In the genomic region with DNA sequence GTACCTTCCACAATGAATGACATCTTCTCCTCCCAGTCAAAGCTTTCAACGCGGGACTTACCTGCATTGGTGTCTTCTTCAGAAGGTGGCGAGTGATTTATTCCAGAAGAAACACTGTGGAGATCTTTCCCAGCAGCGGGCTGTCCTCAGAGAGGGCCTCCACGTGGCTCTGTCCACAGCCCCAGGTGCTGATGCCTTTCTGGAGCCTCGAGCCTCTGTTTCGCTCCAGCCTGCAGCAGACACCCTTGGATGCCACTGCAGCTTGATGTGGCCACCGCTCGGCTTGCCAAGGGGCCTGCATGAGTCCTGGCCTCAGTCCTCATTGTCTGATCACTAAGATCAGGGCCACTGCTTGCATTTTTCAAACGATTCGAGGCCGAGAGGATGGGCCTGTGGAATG, we compare ENCODE assay signal across 28 cellular contexts. TPM values are rescaled to one million over a fixed set of nuclear protein-coding genes. Genes with fewer than 3 reads are reported as not detected.
A peak's percentile ranks its signal among the peaks of the same experiment; 100 is the strongest.
DNase-seq lines count a peak whose midpoint lies in the region; ATAC-seq, FAIRE-seq and TF ChIP-seq lines count a peak whose summit lies in the region.
"Had no signal": no experiment of that assay in that cellular context is flagged by ENCODE, and none has a peak within 500 bp of the region (broad histone marks: within the 10 kb centered on the region; RNA-seq: fewer than 3 reads in every experiment).

No MANE protein-coding gene starts in this region.

- ATAC-seq in HepG2 = peak; percentile 66
- no peak for ATAC-seq in right lobe of liver
- ATAC-seq in activated T-helper 17 cell treated with anti-CD3 and anti-CD28 coated beads, Interleukin-2, amount 50 U/mL, for 72 hours (replicated peaks) = no peak
- no peak for ATAC-seq in HG02938 (IDR thresholded peaks at IDR 0.05; ENCODE audit: unreplicated experiment)
- ATAC-seq: gastroesophageal sphincter; naive thymus-derived CD4-positive, alpha-beta T cell had no signal

- TF ChIP-seq EP300 in HepG2 (IDR thresholded peaks at IDR 0.05; ENCODE audit: low read depth in 2 of 2, low read length in 2 of 2) (no peak), HepG2 (CRISPR knock-in tag; IDR thresholded peaks at IDR 0.05; ENCODE audit: borderline replicate concordance) (no peak)

- peak overlapping the region; percentile 13 for H3K27ac Mint-ChIP-seq in activated T-helper 17 cell treated with anti-CD3 and anti-CD28 coated beads, Interleukin-2, amount 50 U/mL, for 72 hours
- H3K27ac Mint-ChIP-seq in type B pancreatic cell = no peak overlapping the region
- H3K27ac Mint-ChIP-seq: activated naive CD8-positive, alpha-beta T cell; activated T-helper 2 cell treated with anti-CD3 and anti-CD28 coated beads, Interferon-gamma antibody, Interleukin-2, Interleukin-4, amounts not matched to agents 10 μg/mL and 5 μg/mL and 100 μg/mL, durations not matched to agents 14 hours and 24 hours and 36 hours had no signal

- H4K20me1 ChIP-seq in HepG2 (ENCODE audit: insufficient read depth, low read length) (no peaks in the 10 kb centered on the region), OCI-LY7 (ENCODE audit: insufficient read depth, low read length) (no peaks in the 10 kb centered on the region)
- H4K20me1 ChIP-seq: BLaER1 treated with 17β-estradiol and CSF1 and Interleukin-3, amounts not matched to agents 10 nM and 100 nM had no signal

- H3K4me1 Mint-ChIP-seq in activated T-helper 17 cell treated with anti-CD3 and anti-CD28 coated beads, Interleukin-2, amount 50 U/mL, for 72 hours = peaks cover 6% of the 10 kb centered on the region
- peaks cover 6% of the 10 kb centered on the region for H3K4me1 Mint-ChIP-seq in type B pancreatic cell (ENCODE audit: unreplicated experiment)

- 6% methylated on average over 8 of the region's 12 CpGs for whole genome bisulfite sequencing in HepG2 (ENCODE audit: low lambda C conversion rate)
- 81% methylated on average over 11 of the region's 12 CpGs for WGBS in right lobe of liver (ENCODE audit: insufficient coverage, low coverage, low lambda C conversion rate, missing lambda C conversion rate)

- no peak for FAIRE-seq in HepG2 (lab: Jason Lieb, UNC)
- no peak for FAIRE-seq in RCC 7860 (lab: Jason Lieb, UNC)
- FAIRE-seq: A204.1 had no signal

- CTCF ChIA-PET in HepG2 (lab: Yijun Ruan, JAX; ENCODE audit: low intra/inter-chr PET ratio, low total read pairs) (no interaction called here), OCI-LY7 (lab: Charles Lee; ENCODE audit: unreplicated experiment) (no interaction called here)

- in situ Hi-C loops in HepG2 (cut with HindIII; ENCODE audit: extremely low pct_ligation_motif_present, low pct_unique_long_range_greater_than_20kb) = loop anchor here (10.0 kb wide), 1 partner anchor 208 kb away; no protein-coding TSS in a partner anchor

- H3K9me3 Mint-ChIP-seq in activated T-helper 17 cell treated with anti-CD3 and anti-CD28 coated beads, Interleukin-2, amount 50 U/mL, for 72 hours = no peaks in the 10 kb centered on the region
- no peaks in the 10 kb centered on the region for H3K9me3 Mint-ChIP-seq in type B pancreatic cell
- H3K9me3 Mint-ChIP-seq: activated T-helper 2 cell treated with anti-CD3 and anti-CD28 coated beads, Interferon-gamma antibody, Interleukin-2, Interleukin-4, amounts not matched to agents 10 μg/mL and 5 μg/mL and 100 μg/mL, durations not matched to agents 14 hours and 24 hours and 36 hours had no signal

- H3K4me3 ChIP-seq in HepG2 (replicated peaks in 1 of 3; ENCODE audit: insufficient read depth in 1 of 3, low read depth in 2 of 3, low read length in 3 of 3) (no peak overlapping the region), right lobe of liver (no peak overlapping the region), OCI-LY7 (ENCODE audit: low read depth, low read length, poor library complexity, severe bottlenecking) (no peak overlapping the region)
- H3K4me3 ChIP-seq: BLaER1 treated with 17β-estradiol and CSF1 and Interleukin-3, amounts not matched to agents 10 nM and 100 nM; esophagus muscularis mucosa; gastroesophageal sphincter; upper lobe of right lung had no signal

- H3K9me3 ChIP-seq in HepG2 (ENCODE audit: low read length) (no peaks in the 10 kb centered on the region), right lobe of liver (no peaks in the 10 kb centered on the region), OCI-LY7 (ENCODE audit: low read length) (no peaks in the 10 kb centered on the region)
- H3K9me3 ChIP-seq: BLaER1 treated with 17β-estradiol and CSF1 and Interleukin-3, amounts not matched to agents 10 nM and 100 nM; esophagus muscularis mucosa; gastroesophageal sphincter; upper lobe of right lung had no signal

- H3K4me3 Mint-ChIP-seq in activated T-helper 17 cell treated with anti-CD3 and anti-CD28 coated beads, Interleukin-2, amount 50 U/mL, for 72 hours = no peak overlapping the region
- H3K4me3 Mint-ChIP-seq in type B pancreatic cell = no peak overlapping the region
- H3K4me3 Mint-ChIP-seq: activated naive CD8-positive, alpha-beta T cell; naive thymus-derived CD4-positive, alpha-beta T cell had no signal

- H3K27ac ChIP-seq in HepG2 (ENCODE audit: extremely low read length, insufficient read depth, low read length) (no peak overlapping the region), right lobe of liver (no peak overlapping the region), OCI-LY7 (ENCODE audit: low read depth, low read length, poor library complexity, severe bottlenecking) (no peak overlapping the region)
- H3K27ac ChIP-seq: BLaER1 treated with 17β-estradiol and CSF1 and Interleukin-3, amounts not matched to agents 10 nM and 100 nM; esophagus muscularis mucosa; gastroesophageal sphincter; HL-60; upper lobe of right lung had no signal

- no peak overlapping the region for H2AFZ ChIP-seq in HepG2 (ENCODE audit: low read length)
- no peak overlapping the region for H2AFZ ChIP-seq in OCI-LY7 (ENCODE audit: low read length)

- no peaks in the 10 kb centered on the region for H3K36me3 Mint-ChIP-seq in activated T-helper 17 cell treated with anti-CD3 and anti-CD28 coated beads, Interleukin-2, amount 50 U/mL, for 72 hours (ENCODE audit: low read depth)
- H3K36me3 Mint-ChIP-seq in type B pancreatic cell = no peaks in the 10 kb centered on the region
- H3K36me3 Mint-ChIP-seq: activated naive CD8-positive, alpha-beta T cell; naive thymus-derived CD4-positive, alpha-beta T cell had no signal

- no peak for TF ChIP-seq RAD21 in HepG2 (CRISPR knock-in tag; IDR thresholded peaks at IDR 0.05)

- no peak for DNase-seq in HepG2 (ENCODE audit: low spot score)
- DNase-seq in right lobe of liver = no peak
- peak; percentile 40 for DNase-seq in hepatic stellate cell (ENCODE audit: low spot score)
- DNase-seq in type B pancreatic cell (ENCODE audit: extremely low spot score, unreplicated experiment) = no peak
- no peak for DNase-seq in OCI-LY7 (ENCODE audit: low spot score)
- DNase-seq in RCC 7860 (ENCODE audit: low spot score) = no peak
- DNase-seq: activated CD4-positive, alpha-beta T cell treated with anti-CD3 and anti-CD28 coated beads, Interleukin-2, amount 50 U/mL, for 1 hour; effector CD8-positive, alpha-beta T cell; EL; GOT3; naive thymus-derived CD4-positive, alpha-beta T cell; NCI-H2171; SIG-M5; stimulated activated CD4-positive, alpha-beta T cell treated with anti-CD3 and anti-CD28 coated beads, Interleukin-12 subunit alpha, Interleukin-12 subunit beta, amount 100 ng/mL, for 4 hours; upper lobe of right lung had no signal

- H3K4me1 ChIP-seq in HepG2 (ENCODE audit: insufficient read depth, low read length) (no peaks in the 10 kb centered on the region), right lobe of liver (peaks cover 0 to 21% (median 5%) of the 10 kb centered on the region in 4 donors), OCI-LY7 (ENCODE audit: insufficient read depth, low read length, poor library complexity, severe bottlenecking) (no peaks in the 10 kb centered on the region)

- H3K9me2 ChIP-seq in OCI-LY7 (ENCODE audit: insufficient read depth, low read length) = no peaks in the 10 kb centered on the region

- TF ChIP-seq POLR2A in HepG2 (IDR thresholded peaks at IDR 0.05; ENCODE audit: insufficient read depth in 1 of 2, low read depth in 2 of 2, low read length in 2 of 2) (no peak), right lobe of liver (IDR thresholded peaks at IDR 0.05) (no peak)

- no peaks in the 10 kb centered on the region for H3K36me3 ChIP-seq in HepG2 (replicated peaks in 1 of 2; ENCODE audit: control insufficient read depth in 1 of 2, insufficient read depth in 2 of 2, low read length in 2 of 2)
- H3K36me3 ChIP-seq in right lobe of liver = no peaks in the 10 kb centered on the region
- H3K36me3 ChIP-seq in OCI-LY7 (ENCODE audit: insufficient read depth, low read length) = no peaks in the 10 kb centered on the region
- H3K36me3 ChIP-seq: BLaER1 treated with 17β-estradiol and CSF1 and Interleukin-3, amounts not matched to agents 10 nM and 100 nM; esophagus muscularis mucosa; gastroesophageal sphincter; upper lobe of right lung had no signal

- peaks cover 5% of the 10 kb centered on the region for H3K27me3 Mint-ChIP-seq in activated T-helper 17 cell treated with anti-CD3 and anti-CD28 coated beads, Interleukin-2, amount 50 U/mL, for 72 hours
- peaks cover 13% of the 10 kb centered on the region for H3K27me3 Mint-ChIP-seq in type B pancreatic cell
- H3K27me3 Mint-ChIP-seq: activated naive CD8-positive, alpha-beta T cell had no signal

- H3K9ac ChIP-seq in HepG2 (ENCODE audit: insufficient read depth, low read depth, low read length) = no peak overlapping the region
- H3K9ac ChIP-seq: BLaER1 treated with 17β-estradiol and CSF1 and Interleukin-3, amounts not matched to agents 10 nM and 100 nM had no signal

- H3K27me3 ChIP-seq in HepG2 (ENCODE audit: control insufficient read depth in 1 of 2, insufficient read depth in 2 of 2, low read length in 2 of 2) = peaks cover 3 to 26% of the 10 kb centered on the region in 2 experiments; a peak in 3 of 5 replicates
- no peaks in the 10 kb centered on the region for H3K27me3 ChIP-seq in right lobe of liver
- H3K27me3 ChIP-seq: BLaER1 treated with 17β-estradiol and CSF1 and Interleukin-3, amounts not matched to agents 10 nM and 100 nM; gastroesophageal sphincter; upper lobe of right lung had no signal

- POLR2A ChIA-PET in HepG2 (lab: Yijun Ruan, JAX) = no interaction called here
- POLR2A ChIA-PET in OCI-LY7 (lab: Charles Lee) = no interaction called here

- H3K79me2 ChIP-seq in HepG2 (ENCODE audit: insufficient read depth, low read length) (no peaks in the 10 kb centered on the region), OCI-LY7 (ENCODE audit: insufficient read depth, low read depth, low read length) (no peaks in the 10 kb centered on the region)

- TF ChIP-seq CTCF in HepG2 (CRISPR knock-in tag; IDR thresholded peaks at IDR 0.05) = no peak
- no peak for TF ChIP-seq CTCF in right lobe of liver (IDR thresholded peaks at IDR 0.05)
- no peak for TF ChIP-seq CTCF in type B pancreatic cell (conservative IDR thresholded peaks at IDR 0.05)
- no peak for TF ChIP-seq CTCF in OCI-LY7 (conservative IDR thresholded peaks at IDR 0.05; ENCODE audit: low read length)

- H3K4me2 ChIP-seq in HepG2 (ENCODE audit: low read depth, low read length) (no peak overlapping the region), OCI-LY7 (ENCODE audit: low read length) (no peak overlapping the region)
- H3K4me2 ChIP-seq: BLaER1 treated with 17β-estradiol and CSF1 and Interleukin-3, amounts not matched to agents 10 nM and 100 nM had no signal

- intact Hi-C loops in HepG2 (cut with micrococcal nuclease; ENCODE audit: unreplicated experiment) = no loop called here
- intact Hi-C loops in right lobe of liver (cut with DNase I) = loop anchor here (5.0 to 10.0 kb wide), 2 partner anchors 58 to 201 kb away; no protein-coding TSS in a partner anchor
- intact Hi-C loops in OCI-LY7 (cut with micrococcal nuclease; ENCODE audit: unreplicated experiment) = no loop called here

- BruUV-seq in HepG2 (replicated peaks; lab: Mats Ljungman, UMichigan) (no TSS peak), OCI-LY7 (replicated peaks; lab: Mats Ljungman, UMichigan) (no TSS peak)

RNA-seq across cellular contexts. Expression of a gene that starts 46.6 kb away (rescaled TPM):
- total RNA-seq in HepG2 (2016; rRNA removed; fragmentation: Illumina TruSeq; extraction: Trizol) = not detected in 2 replicates
- not detected in 2 replicates for total RNA-seq in HepG2 (2016; cell fraction: cytosol; rRNA removed; fragmentation: Illumina TruSeq; extraction: Trizol; ENCODE audit: low read depth)
- total RNA-seq in HepG2 (2016; cell fraction: insoluble cytoplasmic fraction; rRNA removed; fragmentation: Illumina TruSeq; extraction: Trizol) = not detected in 2 replicates
- not detected in 2 replicates for total RNA-seq in HepG2 (2016; cell fraction: membrane; rRNA removed; fragmentation: Illumina TruSeq; extraction: Trizol)
- total RNA-seq in HepG2 (2016; cell fraction: nucleus; rRNA removed; fragmentation: Illumina TruSeq; extraction: Trizol) = not detected in 2 replicates
- polyA plus RNA-seq in HepG2 (2011; rRNA removed) = not detected in 2 replicates
- not detected in 2 replicates for polyA plus RNA-seq in HepG2 (2011; cell fraction: cytosol; rRNA removed)
- polyA plus RNA-seq in HepG2 (2011; cell fraction: nucleus; rRNA removed) = not detected in 2 replicates
- not detected in 2 replicates for polyA plus RNA-seq in HepG2 (2012)
- polyA plus RNA-seq in HepG2 (2016; cell fraction: cytosol; fragmentation: Illumina TruSeq; extraction: Trizol; ENCODE audit: low read depth) = not detected in 2 replicates
- not detected in 2 replicates for polyA plus RNA-seq in HepG2 (2016; cell fraction: insoluble cytoplasmic fraction; fragmentation: Illumina TruSeq; extraction: Trizol; ENCODE audit: low read depth)
- polyA plus RNA-seq in HepG2 (2016; cell fraction: membrane; fragmentation: Illumina TruSeq; extraction: Trizol; ENCODE audit: low read depth) = not detected in 2 replicates
- polyA plus RNA-seq in HepG2 (2016; cell fraction: nucleus; fragmentation: Illumina TruSeq; extraction: Trizol; ENCODE audit: insufficient read depth, low read depth) = not detected in 2 replicates
- not detected in 2 replicates for polyA minus RNA-seq in HepG2 (2011; rRNA and poly(A)+ RNA removed; ENCODE audit: low replicate concordance)
- not detected in 2 replicates for polyA minus RNA-seq in HepG2 (2011; cell fraction: cytosol; rRNA and poly(A)+ RNA removed)
- not detected in 2 replicates for polyA minus RNA-seq in HepG2 (2011; cell fraction: nucleus; rRNA and poly(A)+ RNA removed)
- total RNA-seq in right lobe of liver = under 1 TPM in 1 of 6 experiments, not detected in 5; 0.05 TPM
- not detected for total RNA-seq in activated T-helper 17 cell treated with anti-CD3 and anti-CD28 coated beads, Interleukin-2, amount 50 U/mL, for 72 hours
- 0.07 and 0.14 TPM in 2 replicates for total RNA-seq in type B pancreatic cell (ENCODE audit: low replicate concordance)
- not detected in 2 replicates for total RNA-seq in OCI-LY7 (2014; rRNA removed; shearing (Covaris generic))
- total RNA-seq in OCI-LY7 (2022) = not detected in 2 replicates
- total RNA-seq: activated T-helper 2 cell treated with anti-CD3 and anti-CD28 coated beads, Interferon-gamma antibody, Interleukin-2, Interleukin-4, amounts not matched to agents 10 μg/mL and 5 μg/mL and 100 μg/mL, durations not matched to agents 14 hours and 24 hours and 36 hours; chondrocyte; M059J; naive thymus-derived CD4-positive, alpha-beta T cell; osteocyte; T-helper 1 cell treated with Interleukin-12 subunit alpha and Interleukin-12 subunit beta and Interleukin-4 antibody, amounts not matched to agents 30 ng/mL and 1 ng/mL, for 36 hours had no signal
- polyA plus RNA-seq: naive thymus-derived CD4-positive, alpha-beta T cell had no signal

Comparison
In these comparisons a context has a peak if more than half of its experiments do, and no peak if none do; other contexts are left out.
1. intact Hi-C loops: an anchor here in right lobe of liver (5.0 to 10.0 kb wide); none called in HepG2 and OCI-LY7.